Comparison of ENCODE assay signal across 8 cellular contexts in genomic region chr9:22037954-22038690, GRCh38. TPM values are rescaled to one million over a fixed set of nuclear protein-coding genes. Genes with fewer than 3 reads are reported as not detected.
A peak's percentile ranks its signal among the peaks of the same experiment; 100 is the strongest.
DNase-seq lines count a peak whose midpoint lies in the region; ATAC-seq and TF ChIP-seq lines count a peak whose summit lies in the region.

No MANE protein-coding gene starts in this region.

- TF ChIP-seq POLR2A in esophagus muscularis mucosa (IDR thresholded peaks at IDR 0.05; ENCODE audit: low read depth) (no peak), vagina (IDR thresholded peaks at IDR 0.05) (no peak)

- DNase-seq in AG04449 (ENCODE audit: low read depth, low spot score), result no peak
- peak; percentile 70 for DNase-seq in NCI-H69 (lab: John Stamatoyannopoulos, UW)
- no peak for DNase-seq in esophagus muscularis mucosa (ENCODE audit: extremely low spot score)
- DNase-seq in NCI-H187 treated with DMSO at 0.1 percent for 48 hours (lab: John Stamatoyannopoulos, UW), result no peak
- no peak for DNase-seq in vagina (ENCODE audit: extremely low spot score in 2 of 2)
- no peak for DNase-seq in activated effector memory CD4-positive, alpha-beta T cell treated with anti-CD3 and anti-CD28 coated beads, Interleukin-2, amount 50 U/mL, for 16 hours

- no peak overlapping the region for H3K9ac ChIP-seq in skeletal muscle tissue (ENCODE audit: low read depth in 1 of 3, low read length in 3 of 3)

- no peaks in the 10 kb centered on the region for H3K9me3 ChIP-seq in esophagus muscularis mucosa
- H3K9me3 ChIP-seq in skeletal muscle tissue (ENCODE audit: control insufficient read depth in 3 of 3, low read length in 3 of 3), result no peaks in the 10 kb centered on the region
- no peaks in the 10 kb centered on the region for H3K9me3 ChIP-seq in vagina

- H3K4me3 ChIP-seq in AG04449 (ENCODE audit: low read depth, low read length) (no peak overlapping the region), esophagus muscularis mucosa (no peak overlapping the region), skeletal muscle tissue (ENCODE audit: low read length in 3 of 3) (no peak overlapping the region), vagina (no peak overlapping the region)

- TF ChIP-seq CTCF in AG04449 (IDR thresholded peaks at IDR 0.05; ENCODE audit: insufficient read depth, low read length, missing control alignments) (peak; percentile 9), esophagus muscularis mucosa (IDR thresholded peaks at IDR 0.05) (peak; percentile 35 to 49 (median 48)), vagina (IDR thresholded peaks at IDR 0.05) (peak in 1 of 3 experiments; percentile 19)

- WGBS in esophagus muscularis mucosa, result 30% methylated on average over 2 of the region's 2 CpGs

- TF ChIP-seq EP300 in esophagus muscularis mucosa (IDR thresholded peaks at IDR 0.05), result no peak

- peak; percentile 68 for ATAC-seq in GM18511 (IDR thresholded peaks at IDR 0.05; ENCODE audit: unreplicated experiment)

- no peaks in the 10 kb centered on the region for H3K36me3 ChIP-seq in esophagus muscularis mucosa
- H3K36me3 ChIP-seq in skeletal muscle tissue (ENCODE audit: control insufficient read depth in 3 of 3, insufficient read depth in 3 of 3, low read length in 3 of 3), result no peaks in the 10 kb centered on the region
- H3K36me3 ChIP-seq in vagina, result no peaks in the 10 kb centered on the region

- no peaks in the 10 kb centered on the region for H3K27me3 ChIP-seq in esophagus muscularis mucosa
- no peaks in the 10 kb centered on the region for H3K27me3 ChIP-seq in skeletal muscle tissue (ENCODE audit: control insufficient read depth in 3 of 3, insufficient read depth in 3 of 3, low read length in 3 of 3)
- no peaks in the 10 kb centered on the region for H3K27me3 ChIP-seq in vagina

- H3K27ac ChIP-seq in esophagus muscularis mucosa (replicated peaks in 1 of 4) (no peak overlapping the region), skeletal muscle tissue (ENCODE audit: low read depth, low read length) (peak overlapping the region; percentile 32), vagina (no peak overlapping the region)

- POLR2A ChIA-PET in AG04449 (lab: Yijun Ruan, JAX), result no interaction called here

- intact Hi-C loops in esophagus muscularis mucosa (cut with DNase I) (loop anchor here (10.0 kb wide), 1 partner anchor 223 kb away; no protein-coding TSS in a partner anchor), vagina (cut with DNase I) (no loop called here)

- CTCF ChIA-PET in AG04449 (lab: Yijun Ruan, JAX), result interaction anchor here (0.6 to 8.5 kb wide), 34 partner anchors 8 to 256 kb away, joined by 3 to 136 read pairs (median 5); partner anchors contain the start of genes CDKN2A, CDKN2B and CDKN2B-AS1

- H3K4me1 ChIP-seq in esophagus muscularis mucosa (peaks cover 0 to 17% (median 3%) of the 10 kb centered on the region in 4 donors), skeletal muscle tissue (ENCODE audit: control insufficient read depth in 3 of 3, insufficient read depth in 3 of 3, low read length in 3 of 3) (peaks cover 4 to 13% (median 13%) of the 10 kb centered on the region in 3 donors), vagina (peaks cover 27% of the 10 kb centered on the region)

RNA-seq across cellular contexts. Expression of gene CDKN2B, which starts 29.0 kb away (rescaled TPM):
- total RNA-seq in esophagus muscularis mucosa, result 10 to 100 TPM in 3 of 4 donors, 1 to 10 TPM in 1; 9.9 to 14.6 (median 12.2) TPM
- not detected for total RNA-seq in skeletal muscle tissue
- 67.0 TPM for total RNA-seq in vagina

RNA-seq across cellular contexts. Expression of gene CDKN2B-AS1, which starts 43.5 kb away (rescaled TPM):
- total RNA-seq in esophagus muscularis mucosa (1 to 10 TPM in 1 of 4 donors, under 1 TPM in 3; 0.52 to 1.3 (median 0.85) TPM), skeletal muscle tissue (0.52 TPM), vagina (5.9 TPM)

RNA-seq across cellular contexts. Expression of gene CDKN2A, which starts 43.9 kb away (rescaled TPM):
- 1 to 10 TPM; 3.1 to 6.0 (median 4.4) TPM for total RNA-seq in esophagus muscularis mucosa
- total RNA-seq in skeletal muscle tissue, result not detected
- total RNA-seq in vagina, result 25.8 TPM

Comparison
In these comparisons a context has a peak if more than half of its experiments do, and no peak if none do; other contexts are left out.
1. RNA of gene CDKN2B, which starts 29.0 kb away (total RNA-seq): 67.0 TPM in vagina (single experiment) and 9.9 to 14.6 TPM in esophagus muscularis mucosa; not detected in skeletal muscle tissue (single experiment); every median in the first group is over 10 times any median in the second.